8 cellular contexts compared by ENCODE assay signal in genomic region chr4:186726440-186727148, GRCh38. TPM values are rescaled to one million over a fixed set of nuclear protein-coding genes. Genes with fewer than 3 reads are reported as not detected.
DNase-seq lines count a peak whose midpoint lies in the region; ATAC-seq and TF ChIP-seq lines count a peak whose summit lies in the region.

No MANE protein-coding gene starts in this region.

- TF ChIP-seq CTCF in cardiac fibroblast (IDR thresholded peaks at IDR 0.05; ENCODE audit: low read depth, low read length) (no peak), kidney epithelial cell (IDR thresholded peaks at IDR 0.05; ENCODE audit: insufficient read depth, low read length, poor library complexity, severe bottlenecking) (peak; percentile 29)

- H3K4me3 ChIP-seq in cardiac fibroblast (replicated peaks in 1 of 2; ENCODE audit: low read depth in 2 of 2, low read length in 2 of 2) (peak overlapping the region; percentile 73 to 82), kidney epithelial cell (ENCODE audit: low read depth, low read length) (peak overlapping the region; percentile 98)

- H3K27me3 Mint-ChIP-seq in stimulated activated memory B cell treated with anti-CD40 and anti-IgM and Interleukin-4, amounts not matched to agents 10 μg/mL and 1 μg/mL and 100 μg/mL, for 72 hours = peaks cover 35% of the 10 kb centered on the region

- no peak overlapping the region for H3K27ac Mint-ChIP-seq in stimulated activated memory B cell treated with anti-CD40 and anti-IgM and Interleukin-4, amounts not matched to agents 10 μg/mL and 1 μg/mL and 100 μg/mL, for 72 hours

- no peaks in the 10 kb centered on the region for H3K36me3 Mint-ChIP-seq in stimulated activated memory B cell treated with anti-CD40 and anti-IgM and Interleukin-4, amounts not matched to agents 10 μg/mL and 1 μg/mL and 100 μg/mL, for 72 hours

- peak; percentile 0 for DNase-seq in NCI-H2107 (lab: John Stamatoyannopoulos, UW)
- DNase-seq in NCI-H2107 treated with DMSO at 0.1 percent for 48 hours (lab: John Stamatoyannopoulos, UW; ENCODE audit: unreplicated experiment) = no peak
- DNase-seq in NCI-H526 treated with DMSO at 0.1 percent for 48 hours (lab: John Stamatoyannopoulos, UW) = peak; percentile 65
- DNase-seq in cardiac fibroblast (ENCODE audit: low read depth in 2 of 2) = peak; percentile 76 to 81
- DNase-seq in kidney epithelial cell (ENCODE audit: low read depth) = no peak
- DNase-seq in stimulated activated CD8-positive, alpha-beta memory T cell treated with anti-CD3 and anti-CD28 coated beads, Interleukin-4, amount 100 ng/mL, for 48 hours = no peak

- H3K27me3 ChIP-seq in kidney epithelial cell (ENCODE audit: control insufficient read depth, insufficient read depth, low read length) = no peaks in the 10 kb centered on the region

- no peaks in the 10 kb centered on the region for H3K4me1 Mint-ChIP-seq in stimulated activated memory B cell treated with anti-CD40 and anti-IgM and Interleukin-4, amounts not matched to agents 10 μg/mL and 1 μg/mL and 100 μg/mL, for 72 hours

- no peak for ATAC-seq in stimulated activated memory B cell treated with anti-CD40 and anti-IgM and Interleukin-4, amounts not matched to agents 10 μg/mL and 1 μg/mL and 100 μg/mL, for 72 hours
- no peak for ATAC-seq in GM18520 (IDR thresholded peaks at IDR 0.05; ENCODE audit: unreplicated experiment)

- peak overlapping the region; percentile 9 for H3K4me3 Mint-ChIP-seq in stimulated activated memory B cell treated with anti-CD40 and anti-IgM and Interleukin-4, amounts not matched to agents 10 μg/mL and 1 μg/mL and 100 μg/mL, for 72 hours

- H3K36me3 ChIP-seq in kidney epithelial cell (ENCODE audit: control insufficient read depth, insufficient read depth, low read length) = no peaks in the 10 kb centered on the region

- no peaks in the 10 kb centered on the region for H3K9me3 Mint-ChIP-seq in stimulated activated memory B cell treated with anti-CD40 and anti-IgM and Interleukin-4, amounts not matched to agents 10 μg/mL and 1 μg/mL and 100 μg/mL, for 72 hours

RNA-seq across cellular contexts. Expression of gene FAT1, which starts 2.9 kb away (rescaled TPM):
- total RNA-seq in kidney epithelial cell = 344 and 359 TPM in 2 replicates

Comparison
In these comparisons a context has a peak if more than half of its experiments do, and no peak if none do; other contexts are left out.
1. DNase-seq: peak in NCI-H2107 (single experiment), NCI-H526 treated with DMSO at 0.1 percent for 48 hours (single experiment) and cardiac fibroblast (2 of 2); none in NCI-H2107 treated with DMSO at 0.1 percent for 48 hours (single experiment), kidney epithelial cell (single experiment) and stimulated activated CD8-positive, alpha-beta memory T cell treated with anti-CD3 and anti-CD28 coated beads, Interleukin-4, amount 100 ng/mL, for 48 hours (single experiment).